28 cellular contexts compared by ENCODE assay signal in the genomic region with DNA sequence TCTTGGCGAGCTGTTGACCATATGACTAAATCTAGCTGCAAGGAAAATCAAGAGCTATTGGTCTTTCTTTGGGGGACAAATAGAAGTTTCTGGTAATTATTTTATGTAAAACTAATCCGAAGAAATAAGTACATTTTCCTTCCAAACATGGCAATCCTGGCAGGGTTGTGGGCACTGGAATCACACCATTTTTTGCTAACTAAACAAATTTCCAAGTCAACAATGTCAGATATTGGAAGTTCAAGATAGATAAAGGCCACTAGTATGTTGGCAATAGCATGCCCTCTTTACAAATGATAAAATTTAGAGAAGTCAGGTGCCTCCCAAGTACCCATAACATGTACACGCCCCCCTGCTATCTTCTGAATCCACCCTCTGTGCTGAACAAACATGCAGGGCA.
"Had no signal": no experiment of that assay in that cellular context is flagged by ENCODE, and none has a peak within 500 bp of the region (broad histone marks: within the 10 kb centered on the region; RNA-seq: fewer than 3 reads in every experiment).

No MANE protein-coding gene starts in this region.

- H3K4me1 ChIP-seq: colonic mucosa, esophagus muscularis mucosa, esophagus squamous epithelium, foreskin keratinocyte, gastrocnemius medialis, gastroesophageal sphincter had no signal

- H3K27me3 ChIP-seq: colonic mucosa, dorsolateral prefrontal cortex, esophagus muscularis mucosa, esophagus squamous epithelium, foreskin keratinocyte, gastrocnemius medialis, gastroesophageal sphincter, heart left ventricle, heart right ventricle had no signal

- H3K27ac ChIP-seq: colonic mucosa, coronary artery, dorsolateral prefrontal cortex, epithelial cell of prostate, esophagus muscularis mucosa, esophagus squamous epithelium, foreskin keratinocyte, gastrocnemius medialis, gastroesophageal sphincter, heart left ventricle, heart right ventricle had no signal

- H3K9me3 ChIP-seq: colonic mucosa, esophagus muscularis mucosa, esophagus squamous epithelium, gastrocnemius medialis, gastroesophageal sphincter, heart left ventricle, heart right ventricle had no signal

- FAIRE-seq: colon, endometrium, endothelial cell of umbilical vein, frontal cortex had no signal

- ATAC-seq: effector memory CD8-positive, alpha-beta T cell; esophagus mucosa; foreskin keratinocyte; gastrocnemius medialis; gastroesophageal sphincter; heart left ventricle; heart right ventricle had no signal

- H3K36me3 ChIP-seq: colonic mucosa, esophagus muscularis mucosa, esophagus squamous epithelium, gastrocnemius medialis, gastroesophageal sphincter, heart left ventricle, heart right ventricle had no signal

- H3K4me3 ChIP-seq: colonic mucosa, coronary artery, dorsolateral prefrontal cortex, esophagus muscularis mucosa, esophagus squamous epithelium, gastrocnemius medialis, gastroesophageal sphincter, heart left ventricle, heart right ventricle had no signal

- DNase-seq: colonic mucosa; cortex of kidney; dermis blood vessel endothelial cell; dorsolateral prefrontal cortex; effector CD4-positive, alpha-beta T cell; effector CD8-positive, alpha-beta T cell; effector memory CD4-positive, alpha-beta T cell; effector memory CD8-positive, alpha-beta T cell; endodermal cell; erythroblast; esophagus squamous epithelium; foreskin fibroblast; foreskin keratinocyte; foreskin melanocyte; gastrocnemius medialis; glutamatergic neuron; head of caudate nucleus; heart left ventricle; heart right ventricle had no signal
